2 cellular contexts compared by ENCODE assay signal in genomic region chr1:228493141-228494043, GRCh38.
TF ChIP-seq lines count a peak whose summit lies in the region.

No MANE protein-coding gene starts in this region.

TF ChIP-seq in IMR-90, 13 proteins besides CTCF, POLR2A, EP300 and RAD21:
- no peak for TF ChIP-seq MAFK (IDR thresholded peaks at IDR 0.05; ENCODE audit: low read depth, low read length)
- TF ChIP-seq RFX5 (IDR thresholded peaks at IDR 0.05; ENCODE audit: low read depth, low read length): no peak
- TF ChIP-seq CHD1 (IDR thresholded peaks at IDR 0.05; ENCODE audit: low read depth, low read length): no peak
- TF ChIP-seq MXI1 (IDR thresholded peaks at IDR 0.05; ENCODE audit: borderline replicate concordance, low read depth, low read length): no peak
- no peak for TF ChIP-seq USF2 (IDR thresholded peaks at IDR 0.05; ENCODE audit: low read depth, low read length)
- no peak for TF ChIP-seq BHLHE40 (IDR thresholded peaks at IDR 0.05; ENCODE audit: low read depth, low read length)
- TF ChIP-seq CEBPB (IDR thresholded peaks at IDR 0.05; ENCODE audit: low read depth, low read length): no peak
- TF ChIP-seq ELK1 (IDR thresholded peaks at IDR 0.05; ENCODE audit: borderline replicate concordance, low read depth, low read length): no peak
- no peak for TF ChIP-seq MAZ (IDR thresholded peaks at IDR 0.05; ENCODE audit: borderline replicate concordance, low read depth, low read length)
- no peak for TF ChIP-seq NFE2L2 (IDR thresholded peaks at IDR 0.05; ENCODE audit: low read depth, low read length)
- TF ChIP-seq FOS (IDR thresholded peaks at IDR 0.05; ENCODE audit: low read depth, low read length): no peak
- no peak for TF ChIP-seq SMC3 (IDR thresholded peaks at IDR 0.05; ENCODE audit: low read depth, low read length)
- no peak for TF ChIP-seq RCOR1 (IDR thresholded peaks at IDR 0.05; ENCODE audit: insufficient replicate concordance, low read length)

TF ChIP-seq in H1, 55 proteins besides CTCF, POLR2A, EP300 and RAD21:
- no peak for TF ChIP-seq GABPA (IDR thresholded peaks at IDR 0.05; ENCODE audit: borderline replicate concordance, insufficient read depth, low read length)
- no peak for TF ChIP-seq MAX (IDR thresholded peaks at IDR 0.05)
- TF ChIP-seq USF2 (IDR thresholded peaks at IDR 0.05; ENCODE audit: low read length): no peak
- TF ChIP-seq CHD7 (IDR thresholded peaks at IDR 0.05; ENCODE audit: insufficient replicate concordance, low read length): no peak
- no peak for TF ChIP-seq SP2 (IDR thresholded peaks at IDR 0.05; ENCODE audit: low read length)
- TF ChIP-seq HDAC2 (IDR thresholded peaks at IDR 0.05; ENCODE audit: borderline replicate concordance in 1 of 2, low read depth in 2 of 2, low read length in 2 of 2): no peak
- no peak for TF ChIP-seq RBBP5 (IDR thresholded peaks at IDR 0.05; ENCODE audit: borderline replicate concordance, low read depth, low read length)
- TF ChIP-seq BACH1 (IDR thresholded peaks at IDR 0.05; ENCODE audit: low read length): no peak
- TF ChIP-seq CBX8 (IDR thresholded peaks at IDR 0.05; ENCODE audit: borderline replicate concordance, low read depth, low read length): no peak
- TF ChIP-seq E2F6 (IDR thresholded peaks at IDR 0.05): no peak
- TF ChIP-seq CHD1 (IDR thresholded peaks at IDR 0.05; ENCODE audit: low read depth, low read length): no peak
- TF ChIP-seq CTBP2 (IDR thresholded peaks at IDR 0.05; ENCODE audit: borderline replicate concordance, insufficient read depth, insufficient read length, low read length): no peak
- no peak for TF ChIP-seq PHF8 (conservative IDR thresholded peaks at IDR 0.05; ENCODE audit: low read depth, low read length)
TF ChIP-seq in H1: peak in this region for 0.
